9 cellular contexts compared by ENCODE assay signal in the genomic region with DNA sequence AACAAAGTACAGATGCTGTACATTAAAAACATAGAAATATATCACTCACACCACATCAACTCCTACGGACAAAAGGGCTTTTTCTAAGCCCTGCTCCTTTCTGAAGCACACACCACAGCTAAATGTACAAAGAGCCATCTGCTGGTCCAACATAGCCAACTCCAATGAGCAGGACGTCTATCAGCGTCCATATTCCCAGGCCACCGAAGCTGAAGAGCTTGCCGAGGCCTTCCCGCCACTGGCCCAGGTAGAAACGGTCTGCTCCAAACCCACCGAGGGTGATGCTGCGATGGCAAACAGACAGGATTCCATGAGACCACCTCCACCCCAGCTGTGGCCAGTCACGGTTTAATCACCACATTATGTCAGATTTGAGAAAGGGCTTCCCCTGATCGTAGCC. TPM values are rescaled to one million over a fixed set of nuclear protein-coding genes. Genes with fewer than 3 reads are reported as not detected.
DNase-seq lines count a peak whose midpoint lies in the region; ATAC-seq lines count a peak whose summit lies in the region.
"Had no signal": no experiment of that assay in that cellular context is flagged by ENCODE, and none has a peak within 500 bp of the region (broad histone marks: within the 10 kb centered on the region; RNA-seq: fewer than 3 reads in every experiment).

No MANE protein-coding gene starts in this region.

- peak overlapping the region in 2 of 5 donors; percentile 34 to 35 for H3K9ac ChIP-seq in subcutaneous abdominal adipose tissue (ENCODE audit: low read length in 5 of 5)

- no peak for ATAC-seq in activated CD8-positive, alpha-beta T cell treated with anti-CD3 and anti-CD28 coated beads, Interleukin-2, amount 10 ng/mL, durations not matched to agents 7 days and 5 days

- no peaks in the 10 kb centered on the region for H3K9me3 Mint-ChIP-seq in activated T-cell treated with anti-CD3 and anti-CD28 coated beads, Interleukin-2, amount 50 U/mL, for 24 hours
- H3K9me3 Mint-ChIP-seq in activated CD8-positive, alpha-beta T cell treated with anti-CD3 and anti-CD28 coated beads, Interleukin-2, amount 10 ng/mL, durations not matched to agents 7 days and 5 days (ENCODE audit: insufficient read depth) = no peaks in the 10 kb centered on the region

- peak overlapping the region; percentile 81 for H3K27ac ChIP-seq in subcutaneous abdominal adipose tissue (ENCODE audit: low read depth, low read length)

- no peak overlapping the region for H3K4me3 ChIP-seq in subcutaneous abdominal adipose tissue (ENCODE audit: low read depth in 1 of 5, low read length in 5 of 5)

- H3K9me3 ChIP-seq in subcutaneous abdominal adipose tissue (ENCODE audit: control insufficient read depth in 5 of 5, low read length in 5 of 5) = no peaks in the 10 kb centered on the region

- H3K27me3 Mint-ChIP-seq in activated T-cell treated with anti-CD3 and anti-CD28 coated beads, Interleukin-2, amount 50 U/mL, for 24 hours = no peaks in the 10 kb centered on the region
- H3K27me3 Mint-ChIP-seq in activated CD8-positive, alpha-beta T cell treated with anti-CD3 and anti-CD28 coated beads, Interleukin-2, amount 10 ng/mL, durations not matched to agents 7 days and 5 days (ENCODE audit: low read depth) = no peaks in the 10 kb centered on the region

- CTCF ChIA-PET in activated CD8-positive, alpha-beta T cell treated with anti-CD3 and anti-CD28 coated beads, Interleukin-2, amount 10 ng/mL, durations not matched to agents 7 days and 5 days (lab: Charles Lee) = interaction anchor here (1.0 to 8.3 kb wide), 18 partner anchors 7 to 725 kb away, joined by 3 to 202 read pairs (median 6); a partner anchor contains a TSS

- no peak for DNase-seq in activated T-cell treated with anti-CD3 and anti-CD28 coated beads, Interleukin-2, amount 50 U/mL, for 24 hours
- no peak for DNase-seq in activated T-cell treated with anti-CD3 and anti-CD28 coated beads for 4 hours
- no peak for DNase-seq in activated CD8-positive, alpha-beta T cell treated with anti-CD3 and anti-CD28 coated beads, Interleukin-2, amount 10 ng/mL, durations not matched to agents 7 days and 5 days
- peak; percentile 58 for DNase-seq in inferior parietal cortex (ENCODE audit: extremely low spot score)
- DNase-seq in amniotic stem cell (lab: John Stamatoyannopoulos, UW) = no peak
- no peak for DNase-seq in stimulated activated CD8-positive, alpha-beta memory T cell treated with anti-CD3 and anti-CD28 coated beads, Interleukin-4, amount 100 ng/mL, for 48 hours
- DNase-seq in GM19240 (ENCODE audit: insufficient read length, low spot score) = no peak
- DNase-seq: NCI-H526 treated with DMSO at 0.1 percent for 48 hours had no signal

- H3K36me3 ChIP-seq in subcutaneous abdominal adipose tissue (ENCODE audit: control insufficient read depth in 5 of 5, insufficient read depth in 5 of 5, low read length in 5 of 5) = peaks cover 31 to 65% (median 53%) of the 10 kb centered on the region in 5 donors

- peaks cover 0 to 26% (median 8%) of the 10 kb centered on the region in 5 donors for H3K4me1 ChIP-seq in subcutaneous abdominal adipose tissue (ENCODE audit: control insufficient read depth in 5 of 5, insufficient read depth in 5 of 5, low read length in 5 of 5)

- peaks cover 33% of the 10 kb centered on the region for H3K4me1 Mint-ChIP-seq in activated T-cell treated with anti-CD3 and anti-CD28 coated beads, Interleukin-2, amount 50 U/mL, for 24 hours (ENCODE audit: low read depth)
- peaks cover 17% of the 10 kb centered on the region for H3K4me1 Mint-ChIP-seq in activated CD8-positive, alpha-beta T cell treated with anti-CD3 and anti-CD28 coated beads, Interleukin-2, amount 10 ng/mL, durations not matched to agents 7 days and 5 days (ENCODE audit: low read depth)

- POLR2A ChIA-PET in activated CD8-positive, alpha-beta T cell treated with anti-CD3 and anti-CD28 coated beads, Interleukin-2, amount 10 ng/mL, durations not matched to agents 7 days and 5 days (lab: Charles Lee) = interaction anchor here (1.0 to 2.9 kb wide), 4 partner anchors 9 to 354 kb away, joined by 3 to 13 read pairs (median 4); a partner anchor contains a TSS

- H3K4me3 Mint-ChIP-seq in activated T-cell treated with anti-CD3 and anti-CD28 coated beads, Interleukin-2, amount 50 U/mL, for 24 hours = no peak overlapping the region
- H3K4me3 Mint-ChIP-seq in activated CD8-positive, alpha-beta T cell treated with anti-CD3 and anti-CD28 coated beads, Interleukin-2, amount 10 ng/mL, durations not matched to agents 7 days and 5 days = no peak overlapping the region

- H3K27me3 ChIP-seq in subcutaneous abdominal adipose tissue (ENCODE audit: control insufficient read depth in 5 of 5, insufficient read depth in 4 of 5, low read length in 5 of 5) = no peaks in the 10 kb centered on the region

- H3K36me3 Mint-ChIP-seq in activated T-cell treated with anti-CD3 and anti-CD28 coated beads, Interleukin-2, amount 50 U/mL, for 24 hours (ENCODE audit: low read depth) = peaks cover 95% of the 10 kb centered on the region
- H3K36me3 Mint-ChIP-seq in activated CD8-positive, alpha-beta T cell treated with anti-CD3 and anti-CD28 coated beads, Interleukin-2, amount 10 ng/mL, durations not matched to agents 7 days and 5 days (ENCODE audit: low read depth) = peaks cover 64% of the 10 kb centered on the region

- peak overlapping the region; percentile 88 for H3K27ac Mint-ChIP-seq in activated T-cell treated with anti-CD3 and anti-CD28 coated beads, Interleukin-2, amount 50 U/mL, for 24 hours
- H3K27ac Mint-ChIP-seq in activated CD8-positive, alpha-beta T cell treated with anti-CD3 and anti-CD28 coated beads, Interleukin-2, amount 10 ng/mL, durations not matched to agents 7 days and 5 days = peak overlapping the region; percentile 61

RNA-seq across cellular contexts. Expression of a gene that starts 9.8 kb away (rescaled TPM):
- total RNA-seq in activated CD8-positive, alpha-beta T cell treated with anti-CD3 and anti-CD28 coated beads, Interleukin-2, amount 10 ng/mL, durations not matched to agents 7 days and 5 days = 10 to 100 TPM; 36.8 to 38.8 TPM
